1 cellular context compared by ENCODE assay signal in the genomic region with DNA sequence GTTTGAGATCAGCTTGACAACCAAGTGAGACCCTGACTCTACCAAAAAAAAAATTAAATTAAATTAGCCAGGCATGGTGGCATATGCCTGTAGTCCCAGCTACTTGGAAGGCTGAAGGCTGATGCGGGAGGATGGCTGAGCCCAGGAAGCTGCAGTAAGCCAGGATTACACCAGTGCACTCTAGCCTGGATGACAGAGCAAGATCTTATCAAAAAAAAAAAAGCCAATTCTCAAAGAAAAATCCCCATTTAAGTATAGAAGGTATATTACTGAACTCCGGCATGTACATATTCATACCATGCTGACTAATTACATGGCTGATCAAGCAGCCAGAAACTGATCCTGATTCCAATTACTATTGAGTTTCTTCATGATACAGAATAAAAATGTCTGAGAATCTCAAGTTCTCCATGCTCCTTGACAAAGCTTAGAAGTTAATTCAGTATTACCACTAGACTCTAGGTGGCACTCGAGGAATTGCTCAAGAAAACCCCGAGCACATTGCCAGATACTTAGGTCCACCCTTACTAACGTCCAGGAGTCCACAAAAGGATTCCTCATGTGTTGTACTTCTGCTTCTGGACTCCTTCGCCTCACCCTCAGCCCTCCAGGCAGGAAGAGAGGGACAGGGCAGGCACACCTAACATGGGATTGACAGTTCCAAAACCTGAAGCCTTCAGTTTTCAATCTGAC.
TF ChIP-seq lines count a peak whose summit lies in the region.

No MANE protein-coding gene starts in this region.

TF ChIP-seq in WTC11, 78 proteins besides CTCF, POLR2A, EP300 and RAD21 (continued from another document):
- TF ChIP-seq, protein P1, sequence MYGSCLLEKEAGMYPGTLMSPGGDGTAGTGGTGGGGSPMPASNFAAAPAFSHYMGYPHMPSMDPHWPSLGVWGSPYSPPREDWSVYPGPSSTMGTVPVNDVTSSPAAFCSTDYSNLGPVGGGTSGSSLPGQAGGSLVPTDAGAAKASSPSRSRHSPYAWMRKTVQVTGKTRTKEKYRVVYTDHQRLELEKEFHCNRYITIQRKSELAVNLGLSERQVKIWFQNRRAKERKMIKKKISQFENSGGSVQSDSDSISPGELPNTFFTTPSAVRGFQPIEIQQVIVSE (CRISPR knock-in tag; IDR thresholded peaks at IDR 0.05; ENCODE audit: borderline replicate concordance), result no peak
- TF ChIP-seq ZNF219 (CRISPR knock-in tag; IDR thresholded peaks at IDR 0.05; ENCODE audit: borderline replicate concordance) (no peak), TEAD1 (CRISPR knock-in tag; IDR thresholded peaks at IDR 0.05) (no peak), NFE2L1 (CRISPR knock-in tag; IDR thresholded peaks at IDR 0.05) (no peak), JUN (CRISPR knock-in tag; IDR thresholded peaks at IDR 0.05) (no peak)
- TF ChIP-seq, protein P2, sequence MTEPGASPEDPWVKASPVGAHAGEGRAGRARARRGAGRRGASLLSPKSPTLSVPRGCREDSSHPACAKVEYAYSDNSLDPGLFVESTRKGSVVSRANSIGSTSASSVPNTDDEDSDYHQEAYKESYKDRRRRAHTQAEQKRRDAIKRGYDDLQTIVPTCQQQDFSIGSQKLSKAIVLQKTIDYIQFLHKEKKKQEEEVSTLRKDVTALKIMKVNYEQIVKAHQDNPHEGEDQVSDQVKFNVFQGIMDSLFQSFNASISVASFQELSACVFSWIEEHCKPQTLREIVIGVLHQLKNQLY (CRISPR knock-in tag; IDR thresholded peaks at IDR 0.05), result no peak
